20 cellular contexts compared by ENCODE assay signal in the genomic region with DNA sequence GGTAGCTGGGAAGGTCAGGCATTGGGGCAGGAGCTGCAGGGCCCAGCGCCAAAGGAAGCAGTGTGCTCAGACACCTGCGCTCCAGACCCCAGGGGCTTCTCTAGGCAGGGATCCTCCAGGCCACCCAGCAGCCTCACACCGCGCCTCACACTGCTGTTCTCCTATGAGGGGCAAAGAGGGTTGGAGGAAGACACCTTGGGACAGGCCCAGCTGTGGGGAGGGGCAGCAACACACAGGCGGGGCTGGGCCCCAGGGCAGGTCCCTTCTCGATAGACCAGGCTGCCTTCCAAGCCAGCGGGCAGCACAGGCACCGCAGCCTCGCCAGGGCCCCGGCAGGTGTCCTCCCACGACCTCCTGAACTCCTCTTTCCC. TPM values are rescaled to one million over a fixed set of nuclear protein-coding genes. Genes with fewer than 3 reads are reported as not detected.
A peak's percentile ranks its signal among the peaks of the same experiment; 100 is the strongest.
DNase-seq lines count a peak whose midpoint lies in the region; ATAC-seq and TF ChIP-seq lines count a peak whose summit lies in the region.
"Had no signal": no experiment of that assay in that cellular context is flagged by ENCODE, and none has a peak within 500 bp of the region (broad histone marks: within the 10 kb centered on the region; RNA-seq: fewer than 3 reads in every experiment).

No MANE protein-coding gene starts in this region.

- no peaks in the 10 kb centered on the region for H3K36me3 ChIP-seq in ACC112 (ENCODE audit: insufficient read depth, low read length)
- no peaks in the 10 kb centered on the region for H3K36me3 ChIP-seq in H7 (replicated peaks; ENCODE audit: control insufficient read depth, insufficient read depth, low read length)
- no peaks in the 10 kb centered on the region for H3K36me3 ChIP-seq in breast epithelium
- H3K36me3 ChIP-seq: BLaER1, esophagus squamous epithelium, pancreas had no signal

- peak overlapping the region; percentile 91 to 95 (median 94) for H3K27ac Mint-ChIP-seq in nephron
- no peak overlapping the region for H3K27ac Mint-ChIP-seq in glutamatergic neuron (ENCODE audit: unreplicated experiment)
- H3K27ac Mint-ChIP-seq: memory B cell had no signal

- ATAC-seq in GM18519 (IDR thresholded peaks at IDR 0.05; ENCODE audit: low FRiP score, unreplicated experiment) = no peak
- ATAC-seq in GM18870 (IDR thresholded peaks at IDR 0.05; ENCODE audit: unreplicated experiment) = no peak
- ATAC-seq: activated T-cell treated with anti-CD3 and anti-CD28 coated beads, Interleukin-2, amount 50 U/mL, for 4 hours had no signal

- H2AFZ ChIP-seq in ACC112 (ENCODE audit: low read length, unreplicated experiment) = no peak overlapping the region

- DNase-seq in H7 = peak; percentile 57
- DNase-seq in breast epithelium (ENCODE audit: low spot score in 2 of 2) = no peak
- DNase-seq in GM10248 (ENCODE audit: extremely low spot score) = no peak
- no peak for DNase-seq in glutamatergic neuron
- DNase-seq: activated CD4-positive, alpha-beta T cell treated with anti-CD3 and anti-CD28 coated beads for 48 hours; activated T-cell treated with anti-CD3 and anti-CD28 coated beads, Interleukin-2, amount 50 U/mL, for 4 hours; DMS79; esophagus squamous epithelium; NCI-H1105 treated with DMSO at 0.1 percent for 48 hours; stimulated activated CD4-positive, alpha-beta T cell treated with anti-CD3 and anti-CD28 coated beads, Interleukin-12 subunit alpha, Interleukin-12 subunit beta, amount 100 ng/mL, for 4 hours; T1000 had no signal

- H3K9me3 Mint-ChIP-seq in nephron (no peaks in the 10 kb centered on the region), glutamatergic neuron (ENCODE audit: unreplicated experiment) (peaks cover 5% of the 10 kb centered on the region)
- H3K9me3 Mint-ChIP-seq: activated T-cell treated with anti-CD3 and anti-CD28 coated beads, Interleukin-2, amount 50 U/mL, for 4 hours had no signal

- no peaks in the 10 kb centered on the region for H3K27me3 Mint-ChIP-seq in nephron (ENCODE audit: low read depth)
- peaks cover 12% of the 10 kb centered on the region for H3K27me3 Mint-ChIP-seq in glutamatergic neuron (ENCODE audit: unreplicated experiment)

- H3K4me1 Mint-ChIP-seq in nephron (peaks cover 37% of the 10 kb centered on the region), glutamatergic neuron (ENCODE audit: low read depth, unreplicated experiment) (no peaks in the 10 kb centered on the region)

- H3K79me2 ChIP-seq in ACC112 (ENCODE audit: control insufficient read depth, insufficient read depth, low read length, unreplicated experiment) = no peaks in the 10 kb centered on the region

- TF ChIP-seq POLR2A in breast epithelium (IDR thresholded peaks at IDR 0.05) = no peak

- H3K36me3 Mint-ChIP-seq in nephron (ENCODE audit: low read depth) (no peaks in the 10 kb centered on the region), glutamatergic neuron (ENCODE audit: unreplicated experiment) (peaks cover 4% of the 10 kb centered on the region)
- H3K36me3 Mint-ChIP-seq: memory B cell had no signal

- H3K27me3 ChIP-seq in ACC112 (ENCODE audit: insufficient read depth, low read length) = peaks cover 13% of the 10 kb centered on the region
- peaks cover under 1% of the 10 kb centered on the region; the same call in 1 of the 2 replicates for H3K27me3 ChIP-seq in H7 (ENCODE audit: control insufficient read depth, insufficient read depth, low read length)
- no peaks in the 10 kb centered on the region for H3K27me3 ChIP-seq in breast epithelium
- H3K27me3 ChIP-seq: BLaER1, pancreas had no signal

- H3K4me3 Mint-ChIP-seq in nephron = peak overlapping the region in 2 of 3 experiments; percentile 32 to 53
- no peak overlapping the region for H3K4me3 Mint-ChIP-seq in glutamatergic neuron (ENCODE audit: unreplicated experiment)
- H3K4me3 Mint-ChIP-seq: activated T-cell treated with anti-CD3 and anti-CD28 coated beads, Interleukin-2, amount 50 U/mL, for 4 hours; memory B cell had no signal

- CTCF ChIA-PET in GM10248 (lab: Yijun Ruan, JAX) = interaction anchor here (1.4 kb wide), 1 partner anchor 31 kb away, joined by 5 read pairs; no protein-coding TSS in a partner anchor

- intact Hi-C loops in breast epithelium (cut with DNase I; ENCODE audit: low total_unique reads) = no loop called here

- peak overlapping the region; percentile 24; the same call in 1 of the 2 replicates for H3K4me3 ChIP-seq in ACC112 (ENCODE audit: low read depth, low read length)
- H3K4me3 ChIP-seq in H7 (ENCODE audit: insufficient read depth, low read depth, low read length) = no peak overlapping the region
- H3K4me3 ChIP-seq in breast epithelium = peak overlapping the region in 2 of 3 donors; percentile 5 to 51
- H3K4me3 ChIP-seq: BLaER1, pancreas had no signal

- H3K27ac ChIP-seq in ACC112 (ENCODE audit: low read depth, low read length) = no peak overlapping the region
- H3K27ac ChIP-seq in breast epithelium = peak overlapping the region; percentile 60 to 71
- H3K27ac ChIP-seq: BLaER1, pancreas had no signal

- H3K4me1 ChIP-seq in ACC112 (ENCODE audit: control insufficient read depth, insufficient read depth, low read length, unreplicated experiment) (peaks cover 17% of the 10 kb centered on the region), breast epithelium (peaks cover 4 to 14% of the 10 kb centered on the region in 2 donors)
- H3K4me1 ChIP-seq: BLaER1, pancreas had no signal

- H3K9me3 ChIP-seq in breast epithelium = no peaks in the 10 kb centered on the region
- H3K9me3 ChIP-seq: BLaER1, esophagus squamous epithelium, pancreas had no signal

- TF ChIP-seq CTCF in breast epithelium (IDR thresholded peaks at IDR 0.05) = no peak
- no peak for TF ChIP-seq CTCF in nephron (IDR thresholded peaks at IDR 0.05; ENCODE audit: unreplicated experiment in 3 of 3)
- TF ChIP-seq CTCF in GM10248 (IDR thresholded peaks at IDR 0.05; ENCODE audit: control extremely low read depth, extremely low read depth, low read depth, missing control alignments) = no peak
- no peak for TF ChIP-seq CTCF in glutamatergic neuron (IDR thresholded peaks at IDR 0.05; ENCODE audit: partially characterized antibody, unreplicated experiment)

- POLR2A ChIA-PET in GM10248 (lab: Yijun Ruan, JAX) = no interaction called here

RNA-seq across cellular contexts. Expression of gene PRSS38, which starts 20.7 kb away (rescaled TPM):
- total RNA-seq in H7 (2014; rRNA removed; shearing (Covaris generic)) = not detected in 2 replicates
- total RNA-seq in breast epithelium (not detected), glutamatergic neuron (ENCODE audit: unreplicated experiment) (not detected)
- total RNA-seq: activated T-cell treated with anti-CD3 and anti-CD28 coated beads, Interleukin-2, amount 50 U/mL, for 4 hours; esophagus squamous epithelium; NCI-H460; pancreas; temporal lobe had no signal

RNA-seq across cellular contexts. Expression of gene SNAP47, which starts 59.6 kb away (rescaled TPM):
- total RNA-seq in H7 (2014; rRNA removed; shearing (Covaris generic)) = 122 and 123 TPM in 2 replicates
- total RNA-seq in breast epithelium (10 to 100 TPM; 28.3 to 60.3 (median 52.1) TPM), glutamatergic neuron (ENCODE audit: unreplicated experiment) (34.0 TPM)

RNA-seq across cellular contexts. Expression of gene JMJD4, which starts 59.7 kb away (rescaled TPM):
- total RNA-seq in H7 (2014; rRNA removed; shearing (Covaris generic)) = 45.3 and 54.4 TPM in 2 replicates
- 10 to 100 TPM; 11.7 to 27.2 (median 21.0) TPM for total RNA-seq in breast epithelium
- 26.6 TPM for total RNA-seq in glutamatergic neuron (ENCODE audit: unreplicated experiment)
